In the genomic region with DNA sequence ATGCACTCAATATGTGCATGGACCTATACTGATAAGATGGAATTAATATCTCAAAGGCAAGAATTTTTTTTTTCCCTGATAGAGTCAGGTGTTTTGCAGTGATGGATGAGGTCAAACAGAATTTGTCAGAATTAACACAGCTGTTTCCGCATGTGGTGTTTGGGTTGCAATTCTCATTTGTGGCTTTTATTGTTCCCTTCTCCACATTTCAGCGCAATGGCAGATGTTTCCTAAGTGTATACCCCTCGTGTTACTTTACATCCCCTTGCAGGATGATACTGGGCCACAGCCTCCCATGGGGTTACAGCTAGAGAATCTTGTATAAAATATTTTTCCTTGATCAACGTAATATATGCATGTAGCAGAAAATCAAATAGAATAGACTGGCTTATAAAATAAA, we compare ENCODE assay signal across 1 cellular context.
TF ChIP-seq lines count a peak whose summit lies in the region.

No MANE protein-coding gene starts in this region.

TF ChIP-seq in SK-N-SH treated with all-trans-retinoic acid at 6 μM for 48 hours, 23 proteins besides CTCF, POLR2A, EP300 and RAD21 (continued from another document):
- TF ChIP-seq POU6F1 (CRISPR knock-in tag; IDR thresholded peaks at IDR 0.05; ENCODE audit: borderline replicate concordance, low read depth), result no peak
- no peak for TF ChIP-seq CSRNP3 (CRISPR knock-in tag; IDR thresholded peaks at IDR 0.05)
- no peak for TF ChIP-seq OSR1 (CRISPR knock-in tag; IDR thresholded peaks at IDR 0.05)
- TF ChIP-seq ZFP3 (CRISPR knock-in tag; IDR thresholded peaks at IDR 0.05), result no peak
- TF ChIP-seq ISL1 (CRISPR knock-in tag; IDR thresholded peaks at IDR 0.05), result no peak
- TF ChIP-seq ZFP30 (CRISPR knock-in tag; IDR thresholded peaks at IDR 0.05), result no peak
- TF ChIP-seq PATZ1 (CRISPR knock-in tag; IDR thresholded peaks at IDR 0.05; ENCODE audit: borderline replicate concordance), result no peak
- TF ChIP-seq TCF4 (CRISPR knock-in tag; IDR thresholded peaks at IDR 0.05; ENCODE audit: borderline replicate concordance), result no peak
- TF ChIP-seq TOX (CRISPR knock-in tag; IDR thresholded peaks at IDR 0.05; ENCODE audit: borderline replicate concordance), result no peak
- TF ChIP-seq ZNF565 (CRISPR knock-in tag; conservative IDR thresholded peaks at IDR 0.05; ENCODE audit: low read depth), result no peak
- no peak for TF ChIP-seq BACH2 (CRISPR knock-in tag; IDR thresholded peaks at IDR 0.05; ENCODE audit: borderline replicate concordance)
- TF ChIP-seq SNAI2 (CRISPR knock-in tag; IDR thresholded peaks at IDR 0.05), result no peak
- TF ChIP-seq PPARA (CRISPR knock-in tag; IDR thresholded peaks at IDR 0.05; ENCODE audit: borderline replicate concordance), result no peak
